In genomic region chr7:150969483-150969874, GRCh38 we compare ENCODE assay signal across 21 cellular contexts. TPM values are rescaled to one million over a fixed set of nuclear protein-coding genes. Genes with fewer than 3 reads are reported as not detected.
DNase-seq lines count a peak whose midpoint lies in the region; ATAC-seq and TF ChIP-seq lines count a peak whose summit lies in the region.
"Had no signal": no experiment of that assay in that cellular context is flagged by ENCODE, and none has a peak within 500 bp of the region (broad histone marks: within the 10 kb centered on the region; RNA-seq: fewer than 3 reads in every experiment).

No MANE protein-coding gene starts in this region.

- no peak for TF ChIP-seq CTCF in cardiac muscle cell (IDR thresholded peaks at IDR 0.05; ENCODE audit: low read depth, low read length)
- no peak for TF ChIP-seq CTCF in testis (IDR thresholded peaks at IDR 0.05)
- no peak for TF ChIP-seq CTCF in upper lobe of left lung (IDR thresholded peaks at IDR 0.05)

- peak; percentile 53 for DNase-seq in Right ventricle myocardium inferior (ENCODE audit: missing footprints)
- DNase-seq in left cardiac atrium: no peak
- DNase-seq in NCI-H510A treated with DMSO at 0.1 percent for 48 hours (lab: John Stamatoyannopoulos, UW): peak; percentile 30
- no peak for DNase-seq in cardiac muscle cell (ENCODE audit: low read depth in 1 of 2, low spot score in 1 of 2)
- peak; percentile 76 for DNase-seq in testis
- DNase-seq in activated CD4-positive, CD25-positive, alpha-beta regulatory T cell (lab: John Stamatoyannopoulos, UW): no peak
- DNase-seq in activated gamma-delta T cell treated with Interleukin-2 at 50 U/mL for 16 hours: no peak
- no peak for DNase-seq in upper lobe of left lung
- DNase-seq: activated CD4-positive, alpha-beta T cell treated with anti-CD3 and anti-CD28 coated beads, Interleukin-2, amount 50 U/mL, for 48 hours; activated naive CD4-positive, alpha-beta T cell; activated T-cell treated with anti-CD3 and anti-CD28 coated beads for 4 hours; central memory CD4-positive, alpha-beta T cell; DND-41; effector CD8-positive, alpha-beta T cell; Karpas-422; NCI-H446; retina had no signal

- H3K27ac ChIP-seq in cardiac muscle cell (peak overlapping the region; percentile 97), testis (peak overlapping the region; percentile 24 to 64), upper lobe of left lung (no peak overlapping the region)
- H3K27ac ChIP-seq: neutrophil, thoracic aorta had no signal

- no peak for ATAC-seq in Right ventricle myocardium inferior
- ATAC-seq in left cardiac atrium: no peak
- no peak for ATAC-seq in upper lobe of left lung (ENCODE audit: low FRiP score in 2 of 2)
- ATAC-seq: esophagus mucosa, left lobe of liver had no signal

- H3K4me3 ChIP-seq in cardiac muscle cell (no peak overlapping the region), testis (no peak overlapping the region), upper lobe of left lung (no peak overlapping the region)
- H3K4me3 ChIP-seq: thoracic aorta had no signal

- intact Hi-C loops in Right ventricle myocardium inferior (cut with DNase I) (no loop called here), left cardiac atrium (cut with DNase I) (no loop called here), testis (cut with DNase I; ENCODE audit: low total_unique reads) (no loop called here)

- H3K4me1 ChIP-seq in cardiac muscle cell (ENCODE audit: low read depth): peaks cover 82% of the 10 kb centered on the region
- peaks cover 80% of the 10 kb centered on the region for H3K4me1 ChIP-seq in testis
- H3K4me1 ChIP-seq in upper lobe of left lung: peaks cover 24 to 38% (median 34%) of the 10 kb centered on the region in 4 donors

- H3K9me3 ChIP-seq in cardiac muscle cell (ENCODE audit: low read depth): no peaks in the 10 kb centered on the region
- H3K9me3 ChIP-seq in testis: no peaks in the 10 kb centered on the region
- no peaks in the 10 kb centered on the region for H3K9me3 ChIP-seq in upper lobe of left lung
- H3K9me3 ChIP-seq: neutrophil, thoracic aorta had no signal

- TF ChIP-seq POLR2A in testis (IDR thresholded peaks at IDR 0.05) (no peak), upper lobe of left lung (IDR thresholded peaks at IDR 0.05) (no peak)

- no peaks in the 10 kb centered on the region for H3K27me3 ChIP-seq in cardiac muscle cell
- no peaks in the 10 kb centered on the region for H3K27me3 ChIP-seq in testis
- H3K27me3 ChIP-seq in upper lobe of left lung: peaks cover 0 to 11% (median 0%) of the 10 kb centered on the region in 4 donors

- 49 to 60% methylated on average over 5 to 7 of the region's 7 CpGs for WGBS in testis, 2 donors
- WGBS in upper lobe of left lung, 2 donors: 60 to 92% methylated on average over 2 to 7 of the region's 7 CpGs

- H3K36me3 ChIP-seq in cardiac muscle cell (peaks cover 7% of the 10 kb centered on the region), testis (ENCODE audit: low read depth, missing control alignments) (no peaks in the 10 kb centered on the region), upper lobe of left lung (no peaks in the 10 kb centered on the region)
- H3K36me3 ChIP-seq: neutrophil, thoracic aorta had no signal

- TF ChIP-seq EP300 in upper lobe of left lung (IDR thresholded peaks at IDR 0.05): no peak

RNA-seq across cellular contexts. Expression of gene KCNH2, which starts 8.6 kb away (rescaled TPM):
- total RNA-seq in Right ventricle myocardium inferior: 97.3 TPM
- total RNA-seq in left cardiac atrium: 10 to 100 TPM; 59.1 to 82.1 TPM
- total RNA-seq in cardiac muscle cell: 91.5 and 110 TPM in 2 replicates
- 48.0 and 64.2 TPM in 2 replicates for polyA plus RNA-seq in cardiac muscle cell
- total RNA-seq in testis: 100 to 1,000 TPM; 230 to 247 TPM
- polyA plus RNA-seq in testis (ENCODE audit: insufficient read depth, low read depth, low replicate concordance): 82.5 TPM
- total RNA-seq in upper lobe of left lung: 1 to 10 TPM in 5 of 6 donors, under 1 TPM in 1; 0.59 to 5.7 (median 3.1) TPM

RNA-seq across cellular contexts. Expression of gene NOS3, which starts 21.3 kb away (rescaled TPM):
- 19.4 TPM for total RNA-seq in Right ventricle myocardium inferior
- 10 to 100 TPM; 13.1 to 63.9 TPM for total RNA-seq in left cardiac atrium
- total RNA-seq in cardiac muscle cell: 19.7 and 20.3 TPM in 2 replicates
- 13.1 and 16.3 TPM in 2 replicates for polyA plus RNA-seq in cardiac muscle cell
- total RNA-seq in testis: 10 to 100 TPM; 25.0 to 36.6 TPM
- polyA plus RNA-seq in testis (ENCODE audit: insufficient read depth, low read depth, low replicate concordance): 19.5 TPM
- 10 to 100 TPM in 4 of 6 donors, 1 to 10 TPM in 2; 3.1 to 95.3 (median 16.2) TPM for total RNA-seq in upper lobe of left lung

RNA-seq across cellular contexts. Expression of gene ATG9B, which starts 54.8 kb away (rescaled TPM):
- total RNA-seq in Right ventricle myocardium inferior (not detected), left cardiac atrium (under 1 TPM; 0.13 to 0.32 TPM), cardiac muscle cell (7.1 and 8.4 TPM in 2 replicates), testis (10 to 100 TPM; 14.9 to 29.7 TPM), upper lobe of left lung (1 to 10 TPM in 3 of 6 donors, under 1 TPM in 3; 0.46 to 5.2 (median 1.0) TPM)
- polyA plus RNA-seq in cardiac muscle cell (13.0 and 22.7 TPM in 2 replicates), testis (ENCODE audit: insufficient read depth, low read depth, low replicate concordance) (24.8 TPM)
- total RNA-seq: left lobe of liver had no signal

RNA-seq across cellular contexts. Expression of gene ABCB8, which starts 58.8 kb away (rescaled TPM):
- 24.5 TPM for total RNA-seq in Right ventricle myocardium inferior
- 10 to 100 TPM; 20.1 to 21.6 TPM for total RNA-seq in left cardiac atrium
- total RNA-seq in cardiac muscle cell: 27.2 and 29.2 TPM in 2 replicates
- polyA plus RNA-seq in cardiac muscle cell: 18.4 and 20.4 TPM in 2 replicates
- 10 to 100 TPM; 59.6 to 76.8 TPM for total RNA-seq in testis
- polyA plus RNA-seq in testis (ENCODE audit: insufficient read depth, low read depth, low replicate concordance): 34.9 TPM
- total RNA-seq in upper lobe of left lung: 10 to 100 TPM; 38.3 to 58.7 (median 42.5) TPM

Comparison
In these comparisons a context has a peak if more than half of its experiments do, and no peak if none do; other contexts are left out.
1. DNase-seq: peak in Right ventricle myocardium inferior (single experiment), NCI-H510A treated with DMSO at 0.1 percent for 48 hours (single experiment) and testis (single experiment); none in left cardiac atrium (single experiment), cardiac muscle cell (0 of 2), activated CD4-positive, CD25-positive, alpha-beta regulatory T cell (0 of 4), activated gamma-delta T cell treated with Interleukin-2 at 50 U/mL for 16 hours (single experiment) and upper lobe of left lung (0 of 2).
2. H3K27ac ChIP-seq: peak in cardiac muscle cell (single experiment) and testis (2 of 2); none in upper lobe of left lung (0 of 4).
3. RNA of gene KCNH2, which starts 8.6 kb away (total RNA-seq): 230 to 247 TPM in testis, 91.5 to 110 TPM in cardiac muscle cell, 97.3 TPM in Right ventricle myocardium inferior (single experiment) and 59.1 to 82.1 TPM in left cardiac atrium; 0.59 to 5.7 TPM in upper lobe of left lung; every median in the first group is over 4 times any median in the second.